In the genomic region with DNA sequence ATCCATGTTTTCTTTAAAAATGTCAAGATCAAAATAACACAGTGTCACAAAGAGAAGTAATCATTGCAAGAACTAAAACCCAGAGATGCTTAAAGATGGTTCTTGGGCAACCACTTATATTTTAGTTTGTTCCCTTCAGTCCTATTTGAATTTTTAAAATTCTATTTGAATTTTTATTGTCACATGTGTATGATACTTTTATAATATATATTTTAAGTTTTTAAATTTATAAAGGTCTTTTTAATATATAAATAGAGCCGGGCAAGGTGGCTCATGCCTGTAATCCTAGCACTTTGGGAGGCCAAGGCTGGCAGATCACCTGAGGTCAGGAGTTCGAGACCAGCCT, we compare ENCODE assay signal across 9 cellular contexts. TPM values are rescaled to one million over a fixed set of nuclear protein-coding genes. Genes with fewer than 3 reads are reported as not detected.
DNase-seq lines count a peak whose midpoint lies in the region; ATAC-seq and TF ChIP-seq lines count a peak whose summit lies in the region.
"Had no signal": no experiment of that assay in that cellular context is flagged by ENCODE, and none has a peak within 500 bp of the region (broad histone marks: within the 10 kb centered on the region; RNA-seq: fewer than 3 reads in every experiment).

No MANE protein-coding gene starts in this region.

- POLR2A ChIA-PET in HEK293 (lab: Yijun Ruan, JAX) = no interaction called here

- H3K27me3 Mint-ChIP-seq in CD4-positive, CD25-positive, alpha-beta regulatory T cell = peaks cover 8% of the 10 kb centered on the region
- H3K27me3 Mint-ChIP-seq in activated naive CD8-positive, alpha-beta T cell treated with anti-CD3 and anti-CD28 coated beads, Interleukin-2, amount 50 U/mL, for 24 hours = no peaks in the 10 kb centered on the region
- H3K27me3 Mint-ChIP-seq in natural killer cell (ENCODE audit: low read depth in 2 of 2) = peaks cover 0 to 2% of the 10 kb centered on the region in 2 donors

- CTCF ChIA-PET in HEK293 (lab: Yijun Ruan, JAX) = interaction anchor here (1.1 to 6.1 kb wide), 6 partner anchors 13 to 247 kb away, joined by 3 to 50 read pairs (median 6); no protein-coding TSS in a partner anchor

- TF ChIP-seq CTCF in HEK293 (tag by site-specific recombination; IDR thresholded peaks at IDR 0.05) = no peak
- no peak for TF ChIP-seq CTCF in natural killer cell (IDR thresholded peaks at IDR 0.05)
- no peak for TF ChIP-seq CTCF in hepatocyte (IDR thresholded peaks at IDR 0.05; ENCODE audit: poor library complexity)
- no peak for TF ChIP-seq CTCF in tibial artery (IDR thresholded peaks at IDR 0.05)

- WGBS in hepatocyte (ENCODE audit: low lambda C conversion rate, missing lambda C conversion rate) = 52% methylated on average over 2 of the region's 2 CpGs

- H2AFZ ChIP-seq in hepatocyte = no peak overlapping the region

- no peaks in the 10 kb centered on the region for H3K9me3 Mint-ChIP-seq in CD4-positive, CD25-positive, alpha-beta regulatory T cell
- no peaks in the 10 kb centered on the region for H3K9me3 Mint-ChIP-seq in activated naive CD8-positive, alpha-beta T cell treated with anti-CD3 and anti-CD28 coated beads, Interleukin-2, amount 50 U/mL, for 24 hours
- no peaks in the 10 kb centered on the region for H3K9me3 Mint-ChIP-seq in natural killer cell

- H3K79me2 ChIP-seq in hepatocyte = no peaks in the 10 kb centered on the region

- H3K36me3 Mint-ChIP-seq in CD4-positive, CD25-positive, alpha-beta regulatory T cell = no peaks in the 10 kb centered on the region
- H3K36me3 Mint-ChIP-seq in activated naive CD8-positive, alpha-beta T cell treated with anti-CD3 and anti-CD28 coated beads, Interleukin-2, amount 50 U/mL, for 24 hours (ENCODE audit: low read depth) = no peaks in the 10 kb centered on the region
- no peaks in the 10 kb centered on the region for H3K36me3 Mint-ChIP-seq in natural killer cell

- no peak overlapping the region for H3K4me2 ChIP-seq in hepatocyte

- H4K20me1 ChIP-seq in hepatocyte (ENCODE audit: insufficient read depth, poor library complexity, severe bottlenecking) = no peaks in the 10 kb centered on the region

- H3K9me2 ChIP-seq in hepatocyte (replicated peaks; ENCODE audit: insufficient read depth) = no peaks in the 10 kb centered on the region

- peaks cover 8% of the 10 kb centered on the region for H3K4me1 ChIP-seq in CD4-positive, CD25-positive, alpha-beta regulatory T cell (ENCODE audit: control insufficient read depth, insufficient read depth, low read length, poor library complexity, severe bottlenecking)
- H3K4me1 ChIP-seq in HEK293 (ENCODE audit: control insufficient read depth, insufficient read depth, low read length) (peaks cover 26% of the 10 kb centered on the region; the same call in 1 of the 2 replicates), hepatocyte (ENCODE audit: insufficient read depth) (no peaks in the 10 kb centered on the region), tibial artery (peaks cover 0 to 26% (median 5%) of the 10 kb centered on the region in 4 donors)

- ATAC-seq in CD4-positive, CD25-positive, alpha-beta regulatory T cell (ENCODE audit: low read depth in 2 of 2) = no peak
- ATAC-seq in activated naive CD8-positive, alpha-beta T cell treated with anti-CD3 and anti-CD28 coated beads, Interleukin-2, amount 50 U/mL, for 24 hours = no peak
- ATAC-seq in natural killer cell = no peak

- peak overlapping the region; percentile 55 for H3K27ac ChIP-seq in CD4-positive, CD25-positive, alpha-beta regulatory T cell (ENCODE audit: insufficient read depth, low read length, poor library complexity, severe bottlenecking)
- H3K27ac ChIP-seq in HEK293 (ENCODE audit: extremely low read depth, low read depth, low read length) (no peak overlapping the region), hepatocyte (no peak overlapping the region), tibial artery (no peak overlapping the region)
- H3K27ac ChIP-seq: SJSA1 had no signal

- H3K4me1 Mint-ChIP-seq in CD4-positive, CD25-positive, alpha-beta regulatory T cell = peaks cover 8 to 13% (median 9%) of the 10 kb centered on the region in 4 donors
- peaks cover 7% of the 10 kb centered on the region for H3K4me1 Mint-ChIP-seq in activated naive CD8-positive, alpha-beta T cell treated with anti-CD3 and anti-CD28 coated beads, Interleukin-2, amount 50 U/mL, for 24 hours
- peaks cover 28 to 29% of the 10 kb centered on the region in 2 donors for H3K4me1 Mint-ChIP-seq in natural killer cell

- no peak for DNase-seq in CD4-positive, CD25-positive, alpha-beta regulatory T cell
- DNase-seq in activated naive CD8-positive, alpha-beta T cell treated with anti-CD3 and anti-CD28 coated beads, Interleukin-2, amount 50 U/mL, for 24 hours = no peak
- DNase-seq in natural killer cell = no peak
- no peak for DNase-seq in hepatocyte (ENCODE audit: low spot score)
- DNase-seq in 8988T = no peak
- DNase-seq in tibial artery = no peak
- DNase-seq: kidney had no signal

- no peaks in the 10 kb centered on the region for H3K27me3 ChIP-seq in CD4-positive, CD25-positive, alpha-beta regulatory T cell (ENCODE audit: control insufficient read depth, insufficient read depth, low read length)
- H3K27me3 ChIP-seq in hepatocyte (no peaks in the 10 kb centered on the region), tibial artery (no peaks in the 10 kb centered on the region)
- H3K27me3 ChIP-seq: SJSA1 had no signal

- intact Hi-C loops in natural killer cell (cut with micrococcal nuclease) = loop anchor here (1.0 kb wide), 1 partner anchor 246 kb away; no protein-coding TSS in a partner anchor
- intact Hi-C loops in tibial artery (cut with DNase I; ENCODE audit: low total_unique reads) = loop anchor here (5.0 kb wide), 1 partner anchor 247 kb away; no protein-coding TSS in a partner anchor

- peak overlapping the region in 3 of 4 donors; percentile 73 to 98 (median 89) for H3K4me3 Mint-ChIP-seq in CD4-positive, CD25-positive, alpha-beta regulatory T cell
- H3K4me3 Mint-ChIP-seq in activated naive CD8-positive, alpha-beta T cell treated with anti-CD3 and anti-CD28 coated beads, Interleukin-2, amount 50 U/mL, for 24 hours = peak overlapping the region; percentile 84
- peak overlapping the region; percentile 91 for H3K4me3 Mint-ChIP-seq in natural killer cell

- no peaks in the 10 kb centered on the region for H3K36me3 ChIP-seq in CD4-positive, CD25-positive, alpha-beta regulatory T cell (ENCODE audit: control insufficient read depth, insufficient read depth, low read length)
- H3K36me3 ChIP-seq in HEK293 (ENCODE audit: control insufficient read depth in 2 of 2, insufficient read depth in 1 of 2, low read length in 2 of 2) (no peaks in the 10 kb centered on the region), hepatocyte (replicated peaks; ENCODE audit: insufficient read depth, low read depth) (no peaks in the 10 kb centered on the region), tibial artery (no peaks in the 10 kb centered on the region)
- H3K36me3 ChIP-seq: SJSA1 had no signal

- no peaks in the 10 kb centered on the region for H3K9me3 ChIP-seq in CD4-positive, CD25-positive, alpha-beta regulatory T cell (ENCODE audit: control insufficient read depth in 2 of 2, low read length in 2 of 2)
- H3K9me3 ChIP-seq in HEK293 (ENCODE audit: control insufficient read depth, insufficient read depth, low read depth, low read length) = no peaks in the 10 kb centered on the region
- no peaks in the 10 kb centered on the region for H3K9me3 ChIP-seq in hepatocyte (ENCODE audit: low read depth)
- no peaks in the 10 kb centered on the region for H3K9me3 ChIP-seq in tibial artery
- H3K9me3 ChIP-seq: SJSA1 had no signal

- peak overlapping the region; percentile 94 for H3K4me3 ChIP-seq in CD4-positive, CD25-positive, alpha-beta regulatory T cell (ENCODE audit: low read depth, low read length)
- H3K4me3 ChIP-seq in HEK293 (ENCODE audit: low read depth, low read length) (no peak overlapping the region), hepatocyte (no peak overlapping the region), tibial artery (peak overlapping the region in 1 of 2 donors; percentile 46)

- peak overlapping the region; percentile 86 to 95 (median 90) for H3K27ac Mint-ChIP-seq in CD4-positive, CD25-positive, alpha-beta regulatory T cell
- H3K27ac Mint-ChIP-seq in activated naive CD8-positive, alpha-beta T cell treated with anti-CD3 and anti-CD28 coated beads, Interleukin-2, amount 50 U/mL, for 24 hours = peak overlapping the region; percentile 69
- peak overlapping the region in 1 of 2 donors; percentile 55 for H3K27ac Mint-ChIP-seq in natural killer cell

TF ChIP-seq in HEK293, 187 proteins besides CTCF, POLR2A, EP300 and RAD21:
- no peak for TF ChIP-seq ZNF639 (tag by site-specific recombination; IDR thresholded peaks at IDR 0.05)
- peak; percentile 31; the same call in 1 of the 2 replicates for TF ChIP-seq KLF10 (tag by site-specific recombination; IDR thresholded peaks at IDR 0.05)
- no peak for TF ChIP-seq MZF1 (tag by site-specific recombination; IDR thresholded peaks at IDR 0.05; ENCODE audit: borderline replicate concordance)

RNA-seq across cellular contexts. Expression of gene DISC1, which starts 22.3 kb away (rescaled TPM):
- total RNA-seq in CD4-positive, CD25-positive, alpha-beta regulatory T cell = 25.5 TPM
- 1 to 10 TPM in 3 of 4 donors, under 1 TPM in 1; 0.78 to 4.9 (median 2.1) TPM for polyA plus RNA-seq in CD4-positive, CD25-positive, alpha-beta regulatory T cell
- 10 to 100 TPM in 1 of 3 donors, 1 to 10 TPM in 2; 5.9 to 10.7 (median 9.7) TPM for total RNA-seq in natural killer cell
- total RNA-seq in hepatocyte = 3.8 and 4.7 TPM in 2 replicates
- polyA plus RNA-seq in hepatocyte = 2.3 and 3.0 TPM in 2 replicates
